24 cellular contexts compared by ENCODE assay signal in genomic region chr3:189297957-189298356, GRCh38.
"Had no signal": no experiment of that assay in that cellular context is flagged by ENCODE, and none has a peak within 500 bp of the region (broad histone marks: within the 10 kb centered on the region; RNA-seq: fewer than 3 reads in every experiment).

No MANE protein-coding gene starts in this region.

- H3K27ac Mint-ChIP-seq: activated CD8-positive, alpha-beta T cell treated with anti-CD3 and anti-CD28 coated beads, Interleukin-2, amount 10 ng/mL, durations not matched to agents 7 days and 5 days; activated naive CD8-positive, alpha-beta T cell had no signal

- H3K4me3 ChIP-seq: MG63, Peyer's patch had no signal

- H3K36me3 ChIP-seq: brain microvascular endothelial cell, MG63, Peyer's patch had no signal

- H3K27ac ChIP-seq: brain microvascular endothelial cell, KMS-11, Peyer's patch had no signal

- DNase-seq: activated CD4-positive, alpha-beta T cell treated with anti-CD3 and anti-CD28 coated beads, Interleukin-2, amount 50 U/mL, for 4 hours; activated CD4-positive, CD25-positive, alpha-beta regulatory T cell treated with anti-CD3 and anti-CD28 coated beads, Interleukin-2, amount 50 U/mL, for 72 hours; activated CD8-positive, alpha-beta T cell treated with anti-CD3 and anti-CD28 coated beads, Interleukin-2, amount 10 ng/mL, durations not matched to agents 7 days and 5 days; activated effector memory CD4-positive, alpha-beta T cell treated with anti-CD3 and anti-CD28 coated beads, Interleukin-2, amount 50 U/mL, for 16 hours; activated naive CD4-positive, alpha-beta T cell treated with Interleukin-2 at 50 U/mL for 16 hours; activated T-cell treated with anti-CD3 and anti-CD28 coated beads, Interleukin-2, amount 50 U/mL, for 24 hours; brain microvascular endothelial cell; caudate nucleus; MG63; MV-4-11; NCI-H1092 treated with DMSO at 0.1 percent for 48 hours; NCI-H1417 treated with DMSO at 0.1 percent for 48 hours; NCI-H1694; NCI-H2029; NCI-H2107; NCI-H2171 treated with DMSO at 0.1 percent for 48 hours; NCI-H526; NCI-H774; Peyer's patch; SIG-M5; SK-N-SH; T-helper 1 cell had no signal

- H3K9me3 ChIP-seq: MG63, Peyer's patch, SK-N-SH had no signal

- H3K4me3 Mint-ChIP-seq: activated CD8-positive, alpha-beta T cell treated with anti-CD3 and anti-CD28 coated beads, Interleukin-2, amount 10 ng/mL, durations not matched to agents 7 days and 5 days; activated naive CD8-positive, alpha-beta T cell; activated T-cell treated with anti-CD3 and anti-CD28 coated beads, Interleukin-2, amount 50 U/mL, for 24 hours had no signal

- H3K4me1 ChIP-seq: Peyer's patch had no signal

- H3K27me3 Mint-ChIP-seq: activated naive CD8-positive, alpha-beta T cell; activated T-cell treated with anti-CD3 and anti-CD28 coated beads, Interleukin-2, amount 50 U/mL, for 24 hours had no signal

- ATAC-seq: activated CD8-positive, alpha-beta T cell treated with anti-CD3 and anti-CD28 coated beads, Interleukin-2, amount 10 ng/mL, durations not matched to agents 7 days and 5 days had no signal

- H3K27me3 ChIP-seq: brain microvascular endothelial cell, MG63, Peyer's patch had no signal
